In the genomic region with DNA sequence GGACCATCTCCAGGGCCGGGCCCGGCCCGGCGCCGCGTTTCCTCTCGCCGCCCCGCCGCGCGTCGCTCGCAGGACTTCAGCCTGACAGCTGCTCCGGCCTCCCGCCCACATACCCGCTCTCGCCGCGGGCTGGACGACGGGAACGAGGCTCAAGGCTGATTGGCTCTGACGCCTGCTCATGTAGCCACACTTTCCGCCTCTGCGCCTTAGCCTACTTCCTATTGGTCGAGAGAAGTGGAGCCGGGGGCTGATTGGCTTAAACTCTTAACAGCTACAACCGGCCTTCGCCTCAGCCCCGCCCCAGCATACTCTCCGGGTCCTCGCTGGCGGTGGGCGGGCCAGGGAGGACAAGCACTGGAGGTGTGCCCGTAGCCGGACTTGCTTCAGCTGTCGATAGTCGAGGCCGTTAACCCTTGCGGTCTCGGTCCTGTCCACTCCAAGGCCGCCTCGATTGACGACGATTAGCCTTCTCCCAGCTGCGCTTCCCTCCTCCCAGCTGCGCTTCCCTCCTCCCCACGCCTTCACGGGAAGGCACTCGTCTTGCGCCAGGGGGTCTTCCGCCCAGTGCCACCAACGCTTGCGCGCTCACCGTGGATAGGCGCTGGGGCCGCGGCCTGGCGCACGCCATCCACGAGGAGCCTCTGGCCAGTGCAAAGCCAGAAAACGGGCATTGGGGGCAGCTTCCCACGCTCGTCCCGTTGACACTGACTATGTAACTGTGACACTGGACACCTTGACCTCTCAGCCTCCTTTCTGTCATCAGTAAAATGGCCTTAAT, we compare ENCODE assay signal across 1 cellular context.
A peak's percentile ranks its signal among the peaks of the same experiment; 100 is the strongest.
TF ChIP-seq lines count a peak whose summit lies in the region.

A gene (minus strand): TSS at position 86 of the 778 bp plus-strand sequence. CDS start 79 bp downstream, at position 7.

TF ChIP-seq in K562, 482 proteins besides CTCF, POLR2A, EP300 and RAD21 (continued from another document and continues in another):
- TF ChIP-seq, protein P1, sequence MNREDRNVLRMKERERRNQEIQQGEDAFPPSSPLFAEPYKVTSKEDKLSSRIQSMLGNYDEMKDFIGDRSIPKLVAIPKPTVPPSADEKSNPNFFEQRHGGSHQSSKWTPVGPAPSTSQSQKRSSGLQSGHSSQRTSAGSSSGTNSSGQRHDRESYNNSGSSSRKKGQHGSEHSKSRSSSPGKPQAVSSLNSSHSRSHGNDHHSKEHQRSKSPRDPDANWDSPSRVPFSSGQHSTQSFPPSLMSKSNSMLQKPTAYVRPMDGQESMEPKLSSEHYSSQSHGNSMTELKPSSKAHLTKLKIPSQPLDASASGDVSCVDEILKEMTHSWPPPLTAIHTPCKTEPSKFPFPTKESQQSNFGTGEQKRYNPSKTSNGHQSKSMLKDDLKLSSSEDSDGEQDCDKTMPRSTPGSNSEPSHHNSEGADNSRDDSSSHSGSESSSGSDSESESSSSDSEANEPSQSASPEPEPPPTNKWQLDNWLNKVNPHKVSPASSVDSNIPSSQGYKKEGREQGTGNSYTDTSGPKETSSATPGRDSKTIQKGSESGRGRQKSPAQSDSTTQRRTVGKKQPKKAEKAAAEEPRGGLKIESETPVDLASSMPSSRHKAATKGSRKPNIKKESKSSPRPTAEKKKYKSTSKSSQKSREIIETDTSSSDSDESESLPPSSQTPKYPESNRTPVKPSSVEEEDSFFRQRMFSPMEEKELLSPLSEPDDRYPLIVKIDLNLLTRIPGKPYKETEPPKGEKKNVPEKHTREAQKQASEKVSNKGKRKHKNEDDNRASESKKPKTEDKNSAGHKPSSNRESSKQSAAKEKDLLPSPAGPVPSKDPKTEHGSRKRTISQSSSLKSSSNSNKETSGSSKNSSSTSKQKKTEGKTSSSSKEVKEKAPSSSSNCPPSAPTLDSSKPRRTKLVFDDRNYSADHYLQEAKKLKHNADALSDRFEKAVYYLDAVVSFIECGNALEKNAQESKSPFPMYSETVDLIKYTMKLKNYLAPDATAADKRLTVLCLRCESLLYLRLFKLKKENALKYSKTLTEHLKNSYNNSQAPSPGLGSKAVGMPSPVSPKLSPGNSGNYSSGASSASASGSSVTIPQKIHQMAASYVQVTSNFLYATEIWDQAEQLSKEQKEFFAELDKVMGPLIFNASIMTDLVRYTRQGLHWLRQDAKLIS (CRISPR knock-in tag; IDR thresholded peaks at IDR 0.05) = peak; percentile 29; the same call in 1 of the 2 replicates
- TF ChIP-seq ZNF324 (CRISPR knock-in tag; IDR thresholded peaks at IDR 0.05) (no peak), PRMT5 (CRISPR knock-in tag; IDR thresholded peaks at IDR 0.05) (no peak), HMGN3 (IDR thresholded peaks at IDR 0.05; ENCODE audit: borderline replicate concordance, extremely low read depth, insufficient read length, low read depth, low read length) (no peak), CCNT2 (IDR thresholded peaks at IDR 0.05; ENCODE audit: borderline replicate concordance, extremely low read depth, insufficient read length, low read depth, low read length) (peak; percentile 62), SMARCC2 (IDR thresholded peaks at IDR 0.05; ENCODE audit: low read depth) (no peak), NFE2 (IDR thresholded peaks at IDR 0.05; ENCODE audit: low read depth) (no peak), HNRNPH1 (optimal IDR thresholded peaks at IDR 0.05; ENCODE audit: low read depth, low read length) (no peak), TAF7 (tag; IDR thresholded peaks at IDR 0.05) (no peak), SOX6 (IDR thresholded peaks at IDR 0.05) (no peak), GTF2E2 (tag; IDR thresholded peaks at IDR 0.05) (no peak), ZNF274 (IDR thresholded peaks at IDR 0.05; ENCODE audit: borderline replicate concordance, low read depth, low read length) (no peak), TCF7L2 (IDR thresholded peaks at IDR 0.05; ENCODE audit: low read depth, low read length) (no peak), KDM1A (IDR thresholded peaks at IDR 0.05) (no peak), MYBL2 (IDR thresholded peaks at IDR 0.05; ENCODE audit: low read depth) (no peak; the same call in 1 of the 2 replicates), MYBL2 (CRISPR knock-in tag; IDR thresholded peaks at IDR 0.05; ENCODE audit: borderline replicate concordance) (no peak), BRCA1 (IDR thresholded peaks at IDR 0.05) (no peak), BRCA1 (CRISPR knock-in tag; IDR thresholded peaks at IDR 0.05) (no peak), ARID1B (IDR thresholded peaks at IDR 0.05) (peak; percentile 33; the same call in 1 of the 2 replicates), CAMTA2 (CRISPR knock-in tag; conservative IDR thresholded peaks at IDR 0.05) (no peak), STAT5B (CRISPR knock-in tag; IDR thresholded peaks at IDR 0.05) (no peak), CEBPB (tag; IDR thresholded peaks at IDR 0.05) (no peak), MAFF (IDR thresholded peaks at IDR 0.05; ENCODE audit: low read length) (no peak), KLF1 (tag; IDR thresholded peaks at IDR 0.05) (no peak), TGIF2 (CRISPR knock-in tag; IDR thresholded peaks at IDR 0.05) (peak; percentile 6; the same call in 1 of the 2 replicates)
- TF ChIP-seq, protein P2, sequence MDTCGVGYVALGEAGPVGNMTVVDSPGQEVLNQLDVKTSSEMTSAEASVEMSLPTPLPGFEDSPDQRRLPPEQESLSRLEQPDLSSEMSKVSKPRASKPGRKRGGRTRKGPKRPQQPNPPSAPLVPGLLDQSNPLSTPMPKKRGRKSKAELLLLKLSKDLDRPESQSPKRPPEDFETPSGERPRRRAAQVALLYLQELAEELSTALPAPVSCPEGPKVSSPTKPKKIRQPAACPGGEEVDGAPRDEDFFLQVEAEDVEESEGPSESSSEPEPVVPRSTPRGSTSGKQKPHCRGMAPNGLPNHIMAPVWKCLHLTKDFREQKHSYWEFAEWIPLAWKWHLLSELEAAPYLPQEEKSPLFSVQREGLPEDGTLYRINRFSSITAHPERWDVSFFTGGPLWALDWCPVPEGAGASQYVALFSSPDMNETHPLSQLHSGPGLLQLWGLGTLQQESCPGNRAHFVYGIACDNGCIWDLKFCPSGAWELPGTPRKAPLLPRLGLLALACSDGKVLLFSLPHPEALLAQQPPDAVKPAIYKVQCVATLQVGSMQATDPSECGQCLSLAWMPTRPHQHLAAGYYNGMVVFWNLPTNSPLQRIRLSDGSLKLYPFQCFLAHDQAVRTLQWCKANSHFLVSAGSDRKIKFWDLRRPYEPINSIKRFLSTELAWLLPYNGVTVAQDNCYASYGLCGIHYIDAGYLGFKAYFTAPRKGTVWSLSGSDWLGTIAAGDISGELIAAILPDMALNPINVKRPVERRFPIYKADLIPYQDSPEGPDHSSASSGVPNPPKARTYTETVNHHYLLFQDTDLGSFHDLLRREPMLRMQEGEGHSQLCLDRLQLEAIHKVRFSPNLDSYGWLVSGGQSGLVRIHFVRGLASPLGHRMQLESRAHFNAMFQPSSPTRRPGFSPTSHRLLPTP (IDR thresholded peaks at IDR 0.05; ENCODE audit: borderline replicate concordance, extremely low read depth, insufficient read length) = no peak
- TF ChIP-seq, protein P3, sequence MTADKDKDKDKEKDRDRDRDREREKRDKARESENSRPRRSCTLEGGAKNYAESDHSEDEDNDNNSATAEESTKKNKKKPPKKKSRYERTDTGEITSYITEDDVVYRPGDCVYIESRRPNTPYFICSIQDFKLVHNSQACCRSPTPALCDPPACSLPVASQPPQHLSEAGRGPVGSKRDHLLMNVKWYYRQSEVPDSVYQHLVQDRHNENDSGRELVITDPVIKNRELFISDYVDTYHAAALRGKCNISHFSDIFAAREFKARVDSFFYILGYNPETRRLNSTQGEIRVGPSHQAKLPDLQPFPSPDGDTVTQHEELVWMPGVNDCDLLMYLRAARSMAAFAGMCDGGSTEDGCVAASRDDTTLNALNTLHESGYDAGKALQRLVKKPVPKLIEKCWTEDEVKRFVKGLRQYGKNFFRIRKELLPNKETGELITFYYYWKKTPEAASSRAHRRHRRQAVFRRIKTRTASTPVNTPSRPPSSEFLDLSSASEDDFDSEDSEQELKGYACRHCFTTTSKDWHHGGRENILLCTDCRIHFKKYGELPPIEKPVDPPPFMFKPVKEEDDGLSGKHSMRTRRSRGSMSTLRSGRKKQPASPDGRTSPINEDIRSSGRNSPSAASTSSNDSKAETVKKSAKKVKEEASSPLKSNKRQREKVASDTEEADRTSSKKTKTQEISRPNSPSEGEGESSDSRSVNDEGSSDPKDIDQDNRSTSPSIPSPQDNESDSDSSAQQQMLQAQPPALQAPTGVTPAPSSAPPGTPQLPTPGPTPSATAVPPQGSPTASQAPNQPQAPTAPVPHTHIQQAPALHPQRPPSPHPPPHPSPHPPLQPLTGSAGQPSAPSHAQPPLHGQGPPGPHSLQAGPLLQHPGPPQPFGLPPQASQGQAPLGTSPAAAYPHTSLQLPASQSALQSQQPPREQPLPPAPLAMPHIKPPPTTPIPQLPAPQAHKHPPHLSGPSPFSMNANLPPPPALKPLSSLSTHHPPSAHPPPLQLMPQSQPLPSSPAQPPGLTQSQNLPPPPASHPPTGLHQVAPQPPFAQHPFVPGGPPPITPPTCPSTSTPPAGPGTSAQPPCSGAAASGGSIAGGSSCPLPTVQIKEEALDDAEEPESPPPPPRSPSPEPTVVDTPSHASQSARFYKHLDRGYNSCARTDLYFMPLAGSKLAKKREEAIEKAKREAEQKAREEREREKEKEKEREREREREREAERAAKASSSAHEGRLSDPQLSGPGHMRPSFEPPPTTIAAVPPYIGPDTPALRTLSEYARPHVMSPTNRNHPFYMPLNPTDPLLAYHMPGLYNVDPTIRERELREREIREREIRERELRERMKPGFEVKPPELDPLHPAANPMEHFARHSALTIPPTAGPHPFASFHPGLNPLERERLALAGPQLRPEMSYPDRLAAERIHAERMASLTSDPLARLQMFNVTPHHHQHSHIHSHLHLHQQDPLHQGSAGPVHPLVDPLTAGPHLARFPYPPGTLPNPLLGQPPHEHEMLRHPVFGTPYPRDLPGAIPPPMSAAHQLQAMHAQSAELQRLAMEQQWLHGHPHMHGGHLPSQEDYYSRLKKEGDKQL (CRISPR knock-in tag; IDR thresholded peaks at IDR 0.05; ENCODE audit: borderline replicate concordance) = no peak
- TF ChIP-seq, protein P4, sequence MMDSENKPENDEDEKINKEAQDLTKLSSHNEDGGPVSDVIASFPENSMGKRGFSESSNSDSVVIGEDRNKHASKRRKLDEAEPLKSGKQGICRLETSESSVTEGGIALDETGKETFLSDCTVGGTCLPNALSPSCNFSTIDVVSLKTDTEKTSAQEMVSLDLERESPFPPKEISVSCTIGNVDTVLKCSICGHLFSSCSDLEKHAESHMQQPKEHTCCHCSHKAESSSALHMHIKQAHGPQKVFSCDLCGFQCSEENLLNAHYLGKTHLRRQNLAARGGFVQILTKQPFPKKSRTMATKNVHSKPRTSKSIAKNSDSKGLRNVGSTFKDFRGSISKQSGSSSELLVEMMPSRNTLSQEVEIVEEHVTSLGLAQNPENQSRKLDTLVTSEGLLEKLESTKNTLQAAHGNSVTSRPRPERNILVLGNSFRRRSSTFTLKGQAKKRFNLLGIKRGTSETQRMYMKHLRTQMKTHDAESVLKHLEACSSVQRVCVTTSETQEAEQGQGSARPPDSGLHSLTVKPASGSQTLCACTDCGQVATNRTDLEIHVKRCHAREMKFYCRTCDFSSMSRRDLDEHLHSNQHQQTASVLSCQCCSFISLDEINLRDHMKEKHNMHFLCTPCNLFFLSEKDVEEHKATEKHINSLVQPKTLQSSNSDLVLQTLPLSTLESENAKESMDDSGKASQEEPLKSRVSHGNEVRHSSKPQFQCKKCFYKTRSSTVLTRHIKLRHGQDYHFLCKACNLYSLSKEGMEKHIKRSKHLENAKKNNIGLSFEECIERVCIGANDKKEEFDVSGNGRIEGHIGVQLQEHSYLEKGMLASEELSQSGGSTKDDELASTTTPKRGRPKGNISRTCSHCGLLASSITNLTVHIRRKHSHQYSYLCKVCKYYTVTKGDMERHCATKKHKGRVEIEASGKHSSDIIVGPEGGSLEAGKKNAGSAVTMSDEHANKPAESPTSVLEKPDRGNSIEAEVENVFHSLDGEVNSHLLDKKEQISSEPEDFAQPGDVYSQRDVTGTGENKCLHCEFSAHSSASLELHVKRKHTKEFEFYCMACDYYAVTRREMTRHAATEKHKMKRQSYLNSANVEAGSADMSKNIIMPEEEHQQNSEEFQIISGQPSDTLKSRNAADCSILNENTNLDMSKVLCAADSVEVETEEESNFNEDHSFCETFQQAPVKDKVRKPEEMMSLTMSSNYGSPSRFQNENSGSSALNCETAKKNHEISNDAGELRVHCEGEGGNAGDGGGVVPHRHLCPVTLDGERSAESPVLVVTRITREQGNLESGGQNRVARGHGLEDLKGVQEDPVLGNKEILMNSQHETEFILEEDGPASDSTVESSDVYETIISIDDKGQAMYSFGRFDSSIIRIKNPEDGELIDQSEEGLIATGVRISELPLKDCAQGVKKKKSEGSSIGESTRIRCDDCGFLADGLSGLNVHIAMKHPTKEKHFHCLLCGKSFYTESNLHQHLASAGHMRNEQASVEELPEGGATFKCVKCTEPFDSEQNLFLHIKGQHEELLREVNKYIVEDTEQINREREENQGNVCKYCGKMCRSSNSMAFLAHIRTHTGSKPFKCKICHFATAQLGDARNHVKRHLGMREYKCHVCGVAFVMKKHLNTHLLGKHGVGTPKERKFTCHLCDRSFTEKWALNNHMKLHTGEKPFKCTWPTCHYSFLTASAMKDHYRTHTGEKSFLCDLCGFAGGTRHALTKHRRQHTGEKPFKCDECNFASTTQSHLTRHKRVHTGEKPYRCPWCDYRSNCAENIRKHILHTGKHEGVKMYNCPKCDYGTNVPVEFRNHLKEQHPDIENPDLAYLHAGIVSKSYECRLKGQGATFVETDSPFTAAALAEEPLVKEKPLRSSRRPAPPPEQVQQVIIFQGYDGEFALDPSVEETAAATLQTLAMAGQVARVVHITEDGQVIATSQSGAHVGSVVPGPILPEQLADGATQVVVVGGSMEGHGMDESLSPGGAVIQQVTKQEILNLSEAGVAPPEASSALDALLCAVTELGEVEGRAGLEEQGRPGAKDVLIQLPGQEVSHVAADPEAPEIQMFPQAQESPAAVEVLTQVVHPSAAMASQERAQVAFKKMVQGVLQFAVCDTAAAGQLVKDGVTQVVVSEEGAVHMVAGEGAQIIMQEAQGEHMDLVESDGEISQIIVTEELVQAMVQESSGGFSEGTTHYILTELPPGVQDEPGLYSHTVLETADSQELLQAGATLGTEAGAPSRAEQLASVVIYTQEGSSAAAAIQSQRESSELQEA (IDR thresholded peaks at IDR 0.05; ENCODE audit: low read depth) = no peak
- TF ChIP-seq, protein P5, sequence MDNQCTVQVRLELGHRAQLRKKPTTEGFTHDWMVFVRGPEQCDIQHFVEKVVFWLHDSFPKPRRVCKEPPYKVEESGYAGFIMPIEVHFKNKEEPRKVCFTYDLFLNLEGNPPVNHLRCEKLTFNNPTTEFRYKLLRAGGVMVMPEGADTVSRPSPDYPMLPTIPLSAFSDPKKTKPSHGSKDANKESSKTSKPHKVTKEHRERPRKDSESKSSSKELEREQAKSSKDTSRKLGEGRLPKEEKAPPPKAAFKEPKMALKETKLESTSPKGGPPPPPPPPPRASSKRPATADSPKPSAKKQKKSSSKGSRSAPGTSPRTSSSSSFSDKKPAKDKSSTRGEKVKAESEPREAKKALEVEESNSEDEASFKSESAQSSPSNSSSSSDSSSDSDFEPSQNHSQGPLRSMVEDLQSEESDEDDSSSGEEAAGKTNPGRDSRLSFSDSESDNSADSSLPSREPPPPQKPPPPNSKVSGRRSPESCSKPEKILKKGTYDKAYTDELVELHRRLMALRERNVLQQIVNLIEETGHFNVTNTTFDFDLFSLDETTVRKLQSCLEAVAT (IDR thresholded peaks at IDR 0.05) = peak; percentile 77 to 93
- TF ChIP-seq, protein P6, sequence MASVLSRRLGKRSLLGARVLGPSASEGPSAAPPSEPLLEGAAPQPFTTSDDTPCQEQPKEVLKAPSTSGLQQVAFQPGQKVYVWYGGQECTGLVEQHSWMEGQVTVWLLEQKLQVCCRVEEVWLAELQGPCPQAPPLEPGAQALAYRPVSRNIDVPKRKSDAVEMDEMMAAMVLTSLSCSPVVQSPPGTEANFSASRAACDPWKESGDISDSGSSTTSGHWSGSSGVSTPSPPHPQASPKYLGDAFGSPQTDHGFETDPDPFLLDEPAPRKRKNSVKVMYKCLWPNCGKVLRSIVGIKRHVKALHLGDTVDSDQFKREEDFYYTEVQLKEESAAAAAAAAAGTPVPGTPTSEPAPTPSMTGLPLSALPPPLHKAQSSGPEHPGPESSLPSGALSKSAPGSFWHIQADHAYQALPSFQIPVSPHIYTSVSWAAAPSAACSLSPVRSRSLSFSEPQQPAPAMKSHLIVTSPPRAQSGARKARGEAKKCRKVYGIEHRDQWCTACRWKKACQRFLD (CRISPR knock-in tag; IDR thresholded peaks at IDR 0.05) = 0 out of 2 replicates have a peak, but pooled peaks have one; percentile 53
